13 cellular contexts compared by ENCODE assay signal in the genomic region with DNA sequence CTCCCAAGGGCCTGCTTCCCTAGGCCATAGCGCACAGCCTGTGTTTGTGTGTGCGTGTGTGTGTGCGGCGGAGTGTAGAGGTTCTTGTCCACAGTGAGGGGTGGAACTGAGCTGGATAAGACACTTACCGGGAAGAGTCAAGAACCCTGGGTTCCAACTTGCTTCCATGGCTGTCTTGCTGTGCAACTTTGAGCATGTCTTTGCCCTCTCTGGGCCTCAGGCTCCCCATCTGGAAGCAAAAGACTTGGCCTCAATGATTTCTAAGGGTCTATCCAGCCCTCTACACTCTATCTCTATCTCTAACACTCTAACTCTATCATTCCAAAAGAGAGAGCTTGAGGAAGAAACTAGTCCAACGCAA.
"Had no signal": no experiment of that assay in that cellular context is flagged by ENCODE, and none has a peak within 500 bp of the region (broad histone marks: within the 10 kb centered on the region; RNA-seq: fewer than 3 reads in every experiment).

No MANE protein-coding gene starts in this region.

- H3K27ac Mint-ChIP-seq: activated naive CD4-positive, alpha-beta T cell treated with anti-CD3 and anti-CD28 coated beads, Interleukin-2, amount 50 U/mL, for 24 hours; stimulated activated naive B cell treated with anti-CD40 and anti-IgM and Interleukin-4, amounts not matched to agents 10 μg/mL and 1 μg/mL and 100 μg/mL, for 72 hours; T-helper 2 cell treated with Interferon-gamma antibody and Interleukin-4, amounts not matched to agents 5 μg/mL and 100 μg/mL, for 36 hours; type B pancreatic cell had no signal

- H3K9me3 Mint-ChIP-seq: activated naive CD4-positive, alpha-beta T cell treated with anti-CD3 and anti-CD28 coated beads, Interleukin-2, amount 50 U/mL, for 24 hours; central memory CD8-positive, alpha-beta T cell; neural crest cell; stimulated activated naive B cell treated with anti-CD40 and anti-IgM and Interleukin-4, amounts not matched to agents 10 μg/mL and 1 μg/mL and 100 μg/mL, for 72 hours; T-helper 2 cell treated with Interferon-gamma antibody and Interleukin-4, amounts not matched to agents 5 μg/mL and 100 μg/mL, for 36 hours; type B pancreatic cell had no signal

- H3K27me3 ChIP-seq: body of pancreas, gastrocnemius medialis, right atrium auricular region, suprapubic skin had no signal

- H3K36me3 Mint-ChIP-seq: activated naive CD4-positive, alpha-beta T cell treated with anti-CD3 and anti-CD28 coated beads, Interleukin-2, amount 50 U/mL, for 24 hours; stimulated activated naive B cell treated with anti-CD40 and anti-IgM and Interleukin-4, amounts not matched to agents 10 μg/mL and 1 μg/mL and 100 μg/mL, for 72 hours; type B pancreatic cell had no signal

- H3K4me3 Mint-ChIP-seq: activated naive CD4-positive, alpha-beta T cell treated with anti-CD3 and anti-CD28 coated beads, Interleukin-2, amount 50 U/mL, for 24 hours; central memory CD8-positive, alpha-beta T cell; neural crest cell; type B pancreatic cell had no signal

- DNase-seq: amniotic stem cell, cortex of kidney had no signal

- H3K27me3 Mint-ChIP-seq: activated naive CD4-positive, alpha-beta T cell treated with anti-CD3 and anti-CD28 coated beads, Interleukin-2, amount 50 U/mL, for 24 hours; central memory CD8-positive, alpha-beta T cell; type B pancreatic cell had no signal

- H3K9me3 ChIP-seq: body of pancreas, gastrocnemius medialis, heart right ventricle, right atrium auricular region, suprapubic skin had no signal

- H3K4me1 Mint-ChIP-seq: activated naive CD4-positive, alpha-beta T cell treated with anti-CD3 and anti-CD28 coated beads, Interleukin-2, amount 50 U/mL, for 24 hours; central memory CD8-positive, alpha-beta T cell; neural crest cell had no signal

- H3K4me3 ChIP-seq: body of pancreas had no signal

- H3K27ac ChIP-seq: body of pancreas, gastrocnemius medialis, suprapubic skin had no signal

- H3K36me3 ChIP-seq: gastrocnemius medialis, heart right ventricle, right atrium auricular region, suprapubic skin had no signal
